9 cellular contexts compared by ENCODE assay signal in genomic region chr7:92528958-92529264, GRCh38. TPM values are rescaled to one million over a fixed set of nuclear protein-coding genes. Genes with fewer than 3 reads are reported as not detected.
DNase-seq lines count a peak whose midpoint lies in the region; ATAC-seq, FAIRE-seq and TF ChIP-seq lines count a peak whose summit lies in the region.
"Had no signal": no experiment of that assay in that cellular context is flagged by ENCODE, and none has a peak within 500 bp of the region (broad histone marks: within the 10 kb centered on the region; RNA-seq: fewer than 3 reads in every experiment).

No MANE protein-coding gene starts in this region.

- H3K79me2 ChIP-seq in GM23248 (ENCODE audit: insufficient read depth), result peaks cover 78% of the 10 kb centered on the region

- no peaks in the 10 kb centered on the region for H3K9me2 ChIP-seq in GM23248 (ENCODE audit: insufficient read depth)

- intact Hi-C loops in kidney (cut with DNase I), result no loop called here

- H3K9me3 ChIP-seq in A549, result no peaks in the 10 kb centered on the region
- no peaks in the 10 kb centered on the region for H3K9me3 ChIP-seq in GM23248 (ENCODE audit: low read depth)
- H3K9me3 ChIP-seq in kidney (ENCODE audit: control insufficient read depth in 1 of 2, low read length in 2 of 2), result no peaks in the 10 kb centered on the region
- H3K9me3 ChIP-seq in tibial nerve, result no peaks in the 10 kb centered on the region

- peak overlapping the region; percentile 99 for H3K27ac Mint-ChIP-seq in activated CD8-positive, alpha-beta T cell treated with anti-CD3 and anti-CD28 coated beads, Interleukin-2, amount 10 ng/mL, durations not matched to agents 7 days and 5 days

- TF ChIP-seq POLR2A in A549 (IDR thresholded peaks at IDR 0.05; ENCODE audit: low read length) (no peak), tibial nerve (IDR thresholded peaks at IDR 0.05) (no peak)

- no peaks in the 10 kb centered on the region for H4K20me1 ChIP-seq in GM23248 (ENCODE audit: insufficient read depth)

- peak overlapping the region; percentile 93 for H3K4me3 Mint-ChIP-seq in activated CD8-positive, alpha-beta T cell treated with anti-CD3 and anti-CD28 coated beads, Interleukin-2, amount 10 ng/mL, durations not matched to agents 7 days and 5 days

- H3K27ac ChIP-seq in A549 (peak overlapping the region; percentile 72 to 87), GM23248 (peak overlapping the region; percentile 76), kidney (ENCODE audit: low read depth in 2 of 2, low read length in 2 of 2) (peak overlapping the region; percentile 85 to 87), tibial nerve (peak overlapping the region; percentile 81 to 96 (median 89))

- CTCF ChIA-PET in A549 (lab: Yijun Ruan, JAX), result interaction anchor here (0.6 to 1.7 kb wide), 16 partner anchors 9 to 527 kb away, joined by 3 to 8 read pairs (median 3); partner anchors contain the start of gene GATAD1
- CTCF ChIA-PET in activated CD8-positive, alpha-beta T cell treated with anti-CD3 and anti-CD28 coated beads, Interleukin-2, amount 10 ng/mL, durations not matched to agents 7 days and 5 days (lab: Charles Lee), result interaction anchor here (0.7 to 3.2 kb wide), 25 partner anchors 10 to 712 kb away, joined by 3 to 16 read pairs (median 4); partner anchors contain the start of genes FAM133B, GATAD1 and SAMD9

- FAIRE-seq in A549 (lab: Jason Lieb, UNC) (no peak), kidney (lab: Jason Lieb, UNC) (no peak)

- 4% methylated on average over 13 of the region's 13 CpGs for WGBS in A549 (ENCODE audit: missing lambda C conversion rate)
- 1% methylated on average over 13 of the region's 13 CpGs for WGBS in GM23248 (ENCODE audit: low coverage in 1 of 2, low lambda C conversion rate in 2 of 2, missing lambda C conversion rate in 2 of 2), 2 experiments
- 0 to 1% methylated on average over 13 of the region's 13 CpGs for WGBS in tibial nerve, 2 donors

- H3K4me2 ChIP-seq in A549 (peak overlapping the region; percentile 82), GM23248 (ENCODE audit: unreplicated experiment) (peak overlapping the region; percentile 93)

- DNase-seq in A549 (ENCODE audit: low read depth in 1 of 2, low spot score in 1 of 2) (no peak), GM23248 (no peak), kidney (no peak), tibial nerve (ENCODE audit: low spot score in 2 of 2) (no peak), HT-29 (ENCODE audit: low spot score) (no peak), A172 (ENCODE audit: low spot score) (no peak), NOMO-1 (lab: John Stamatoyannopoulos, UW; ENCODE audit: unreplicated experiment in 2 of 2) (no peak)
- no peak for DNase-seq in activated CD8-positive, alpha-beta T cell treated with anti-CD3 and anti-CD28 coated beads, Interleukin-2, amount 10 ng/mL, durations not matched to agents 7 days and 5 days

- in situ Hi-C loops in GM23248 (cut with MboI), result no loop called here

- H3F3A ChIP-seq in GM23248 (ENCODE audit: insufficient read depth), result 0 out of 2 replicates have a peak, but pooled peaks cover 5% of the 10 kb centered on the region

- H3K36me3 ChIP-seq in GM23248 (ENCODE audit: low read depth) (peaks cover 26% of the 10 kb centered on the region; the same call in 1 of the 2 replicates), kidney (ENCODE audit: control insufficient read depth in 1 of 2, insufficient read depth in 2 of 2, low read length in 2 of 2) (peaks cover 12 to 24% of the 10 kb centered on the region in 2 donors), tibial nerve (peaks cover 0 to 38% (median 14%) of the 10 kb centered on the region in 3 donors)

- H3K9ac ChIP-seq in GM23248 (peak overlapping the region; percentile 93), kidney (ENCODE audit: low read length in 2 of 2) (peak overlapping the region; percentile 94 to 97)

- H3K36me3 Mint-ChIP-seq in activated CD8-positive, alpha-beta T cell treated with anti-CD3 and anti-CD28 coated beads, Interleukin-2, amount 10 ng/mL, durations not matched to agents 7 days and 5 days (ENCODE audit: low read depth), result peaks cover 28% of the 10 kb centered on the region

- H3K9me3 Mint-ChIP-seq in activated CD8-positive, alpha-beta T cell treated with anti-CD3 and anti-CD28 coated beads, Interleukin-2, amount 10 ng/mL, durations not matched to agents 7 days and 5 days (ENCODE audit: insufficient read depth), result no peaks in the 10 kb centered on the region

- peak; percentile 15 to 19; a peak in 5 of 6 replicates for ATAC-seq in A549
- ATAC-seq in activated CD8-positive, alpha-beta T cell treated with anti-CD3 and anti-CD28 coated beads, Interleukin-2, amount 10 ng/mL, durations not matched to agents 7 days and 5 days, result no peak

- POLR2A ChIA-PET in A549 (lab: Yijun Ruan, JAX), result interaction anchor here (0.5 to 1.4 kb wide), 22 partner anchors 8 to 701 kb away, joined by 3 to 14 read pairs (median 4); partner anchors contain the start of genes ANKIB1, FAM133B, GATAD1 and KRIT1
- POLR2A ChIA-PET in activated CD8-positive, alpha-beta T cell treated with anti-CD3 and anti-CD28 coated beads, Interleukin-2, amount 10 ng/mL, durations not matched to agents 7 days and 5 days (lab: Charles Lee), result interaction anchor here (0.5 to 2.6 kb wide), 18 partner anchors 9 to 589 kb away, joined by 3 to 15 read pairs (median 4); partner anchors contain the start of genes AKAP9, FAM133B and GATAD1

- peak overlapping the region; percentile 90 for H2AFZ ChIP-seq in GM23248

- TF ChIP-seq CTCF in A549 (IDR thresholded peaks at IDR 0.05) (no peak), kidney (IDR thresholded peaks at IDR 0.05; ENCODE audit: borderline replicate concordance, extremely low read depth, insufficient read depth) (no peak), tibial nerve (IDR thresholded peaks at IDR 0.05) (no peak)

- no peaks in the 10 kb centered on the region for H3K27me3 ChIP-seq in GM23248 (replicated peaks; ENCODE audit: insufficient read depth)
- no peaks in the 10 kb centered on the region for H3K27me3 ChIP-seq in tibial nerve

- H3K4me3 ChIP-seq in A549 (peak overlapping the region; percentile 76), GM23248 (peak overlapping the region; percentile 95), kidney (ENCODE audit: low read length in 2 of 2) (peak overlapping the region; percentile 94 to 100), tibial nerve (peak overlapping the region; percentile 64 to 99 (median 89))

- no peak for TF ChIP-seq RAD21 in A549 (conservative IDR thresholded peaks at IDR 0.05 in 1 of 2, IDR thresholded peaks at IDR 0.05 in 1 of 2)

- H3K27me3 Mint-ChIP-seq in activated CD8-positive, alpha-beta T cell treated with anti-CD3 and anti-CD28 coated beads, Interleukin-2, amount 10 ng/mL, durations not matched to agents 7 days and 5 days (ENCODE audit: low read depth), result no peaks in the 10 kb centered on the region

- peaks cover 29% of the 10 kb centered on the region for H3K4me1 Mint-ChIP-seq in activated CD8-positive, alpha-beta T cell treated with anti-CD3 and anti-CD28 coated beads, Interleukin-2, amount 10 ng/mL, durations not matched to agents 7 days and 5 days (ENCODE audit: low read depth)

- no peak for TF ChIP-seq EP300 in A549 (IDR thresholded peaks at IDR 0.05)
- no peak for TF ChIP-seq EP300 in tibial nerve (IDR thresholded peaks at IDR 0.05)

- H3K4me1 ChIP-seq in A549 (peaks cover 16% of the 10 kb centered on the region; the same call in 2 of the 3 replicates), GM23248 (ENCODE audit: insufficient read depth) (peaks cover 14% of the 10 kb centered on the region), kidney (ENCODE audit: control insufficient read depth in 1 of 2, insufficient read depth in 1 of 2, low read depth in 1 of 2, low read length in 2 of 2) (peaks cover 6 to 7% of the 10 kb centered on the region in 2 donors), tibial nerve (peaks cover 0 to 49% (median 16%) of the 10 kb centered on the region in 4 donors)

RNA-seq across cellular contexts. Expression of gene RBM48, which starts 0.3 kb away (rescaled TPM):
- polyA plus RNA-seq in A549 (2011; rRNA removed) (6.5 and 7.0 TPM in 2 replicates), A549 (2017; fragmentation: RNase III; extraction: RNeasy Plus Mini Kit Qiagen cat#74134 plus additional on column Dnase treatment) (7.1 to 8.1 TPM (median 7.9 TPM) in 3 replicates), GM23248 (2016; fragmentation: Nextera tagmentation; extraction: Ambion mirVana) (12.9 and 13.4 TPM in 2 replicates), kidney (ENCODE audit: insufficient read depth, low read depth, low replicate concordance) (7.4 TPM)
- 1.9 and 2.6 TPM in 2 replicates for polyA plus RNA-seq in A549 (2012; cell fraction: cytosol; rRNA removed)
- polyA plus RNA-seq in A549 (2012; cell fraction: nucleus; rRNA removed), result 2.8 and 7.4 TPM in 2 replicates
- polyA minus RNA-seq in A549 (2011; rRNA and poly(A)+ RNA removed), result 7.7 and 7.9 TPM in 2 replicates
- 6.2 and 12.8 TPM in 2 replicates for total RNA-seq in GM23248 (2014; rRNA removed; shearing (Covaris generic))
- total RNA-seq in activated CD8-positive, alpha-beta T cell treated with anti-CD3 and anti-CD28 coated beads, Interleukin-2, amount 10 ng/mL, durations not matched to agents 7 days and 5 days, result 10 to 100 TPM; 14.5 to 15.4 TPM
- total RNA-seq in kidney (14.4 TPM), tibial nerve (10 to 100 TPM in 3 of 4 donors, 1 to 10 TPM in 1; 8.5 to 16.3 (median 12.8) TPM)
- total RNA-seq in HT-29 (2014; rRNA removed; shearing (Covaris generic)), result 4.7 and 7.3 TPM in 2 replicates
- total RNA-seq in A172 (2014; rRNA removed; shearing (Covaris generic)), result 13.2 and 16.7 TPM in 2 replicates

RNA-seq across cellular contexts. Expression of gene PEX1, which starts 0.6 kb away (rescaled TPM):
- 22.7 and 23.2 TPM in 2 replicates for polyA plus RNA-seq in A549 (2011; rRNA removed)
- polyA plus RNA-seq in A549 (2012; cell fraction: cytosol; rRNA removed), result 4.0 and 4.3 TPM in 2 replicates
- 6.3 and 9.4 TPM in 2 replicates for polyA plus RNA-seq in A549 (2012; cell fraction: nucleus; rRNA removed)
- 8.2 to 10.1 TPM (median 8.8 TPM) in 3 replicates for polyA plus RNA-seq in A549 (2017; fragmentation: RNase III; extraction: RNeasy Plus Mini Kit Qiagen cat#74134 plus additional on column Dnase treatment)
- 7.6 and 8.9 TPM in 2 replicates for polyA minus RNA-seq in A549 (2011; rRNA and poly(A)+ RNA removed)
- total RNA-seq in GM23248 (2014; rRNA removed; shearing (Covaris generic)), result 9.6 and 12.8 TPM in 2 replicates
- polyA plus RNA-seq in GM23248 (2016; fragmentation: Nextera tagmentation; extraction: Ambion mirVana), result 6.4 and 6.5 TPM in 2 replicates
- 10 to 100 TPM; 13.6 to 16.8 TPM for total RNA-seq in activated CD8-positive, alpha-beta T cell treated with anti-CD3 and anti-CD28 coated beads, Interleukin-2, amount 10 ng/mL, durations not matched to agents 7 days and 5 days
- total RNA-seq in kidney, result 19.6 TPM
- polyA plus RNA-seq in kidney (ENCODE audit: insufficient read depth, low read depth, low replicate concordance), result 16.9 TPM
- total RNA-seq in tibial nerve, result 10 to 100 TPM; 18.4 to 24.6 (median 20.7) TPM
- total RNA-seq in HT-29 (2014; rRNA removed; shearing (Covaris generic)), result 8.2 and 8.9 TPM in 2 replicates
- total RNA-seq in A172 (2014; rRNA removed; shearing (Covaris generic)), result 15.3 and 18.6 TPM in 2 replicates

RNA-seq across cellular contexts. Expression of gene ERVW-1, which starts 51.2 kb away (rescaled TPM):
- polyA plus RNA-seq in A549 (2011; rRNA removed) (not detected in 2 replicates), A549 (2017; fragmentation: RNase III; extraction: RNeasy Plus Mini Kit Qiagen cat#74134 plus additional on column Dnase treatment) (not detected in 3 replicates), GM23248 (2016; fragmentation: Nextera tagmentation; extraction: Ambion mirVana) (not detected in 2 replicates), kidney (ENCODE audit: insufficient read depth, low read depth, low replicate concordance) (not detected)
- not detected in 2 replicates for polyA plus RNA-seq in A549 (2012; cell fraction: cytosol; rRNA removed)
- polyA plus RNA-seq in A549 (2012; cell fraction: nucleus; rRNA removed), result not detected in 2 replicates
- not detected in 2 replicates for polyA minus RNA-seq in A549 (2011; rRNA and poly(A)+ RNA removed)
- not detected in 2 replicates for total RNA-seq in GM23248 (2014; rRNA removed; shearing (Covaris generic))
- total RNA-seq in activated CD8-positive, alpha-beta T cell treated with anti-CD3 and anti-CD28 coated beads, Interleukin-2, amount 10 ng/mL, durations not matched to agents 7 days and 5 days, result not detected
- total RNA-seq in kidney (not detected), tibial nerve (not detected)
- total RNA-seq in HT-29 (2014; rRNA removed; shearing (Covaris generic)), result not detected in 2 replicates
- not detected in 2 replicates for total RNA-seq in A172 (2014; rRNA removed; shearing (Covaris generic))
- total RNA-seq: lung microvascular endothelial cell had no signal
